19 cellular contexts compared by ENCODE assay signal in the genomic region with DNA sequence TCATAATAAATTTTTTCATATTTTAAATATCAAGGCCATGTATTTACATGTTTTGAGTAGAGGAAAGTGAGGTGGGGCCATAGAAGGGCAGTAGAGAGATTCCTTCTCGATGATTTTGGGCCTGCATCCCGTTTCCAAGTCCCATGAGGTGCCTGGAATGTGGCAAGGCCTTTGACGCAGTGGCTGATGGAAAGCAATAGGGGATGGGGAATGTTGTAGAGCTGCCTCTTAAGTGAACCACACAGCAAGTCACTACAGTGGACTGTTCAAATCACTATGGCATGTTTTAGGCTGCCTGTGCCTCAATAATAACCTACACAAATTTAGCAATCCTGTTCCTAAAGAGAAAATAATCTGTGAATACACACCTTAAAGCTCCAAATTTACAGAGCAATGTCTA.
"Had no signal": no experiment of that assay in that cellular context is flagged by ENCODE, and none has a peak within 500 bp of the region (broad histone marks: within the 10 kb centered on the region; RNA-seq: fewer than 3 reads in every experiment).

No MANE protein-coding gene starts in this region.

- H3K9ac ChIP-seq: SK-N-SH had no signal

- DNase-seq: activated CD4-positive, alpha-beta T cell treated with anti-CD3 and anti-CD28 coated beads, Interleukin-2, amount 50 U/mL, for 1 hour; activated naive CD4-positive, alpha-beta T cell treated with anti-CD3 and anti-CD28 coated beads for 36 hours; activated T-cell treated with anti-CD3 and anti-CD28 coated beads for 4 hours; effector memory CD8-positive, alpha-beta T cell; foreskin melanocyte; natural killer cell; right lobe of liver; SK-N-SH; stimulated activated CD4-positive, alpha-beta T cell treated with anti-CD3 and anti-CD28 coated beads, Interleukin-12 subunit alpha, Interleukin-12 subunit beta, amount 100 ng/mL, for 4 hours; stimulated activated CD8-positive, alpha-beta memory T cell treated with anti-CD3 and anti-CD28 coated beads, Interleukin-4, amount 100 ng/mL, for 48 hours; stimulated activated naive CD8-positive, alpha-beta T cell treated with anti-CD3 and anti-CD28 coated beads, Interleukin-15, Interleukin-2, amounts not matched to agents 100 U/mL and 50 U/mL, for 24 hours; T-helper 2 cell; testis had no signal

- H3K4me1 Mint-ChIP-seq: activated T-helper 17 cell treated with anti-CD3 and anti-CD28 coated beads, Interleukin-2, amount 50 U/mL, for 72 hours; central memory CD8-positive, alpha-beta T cell; natural killer cell had no signal

- H3K36me3 ChIP-seq: heart left ventricle, right lobe of liver had no signal

- H3K27ac ChIP-seq: epithelial cell of prostate, heart left ventricle, right lobe of liver, testis had no signal

- H3K9me3 Mint-ChIP-seq: activated naive CD4-positive, alpha-beta T cell treated with anti-CD3 and anti-CD28 coated beads for 36 hours; activated T-helper 17 cell treated with anti-CD3 and anti-CD28 coated beads, Interleukin-2, amount 50 U/mL, for 72 hours; central memory CD8-positive, alpha-beta T cell; dendritic cell treated with granulocyte-macrophage colony-stimulating factor and Interleukin-4, amounts not matched to agents 40 ng/mL and 50 ng/mL, for 4 days; effector memory CD8-positive, alpha-beta T cell; natural killer cell had no signal

- H3K4me2 ChIP-seq: SK-N-SH had no signal

- H3K27ac Mint-ChIP-seq: activated naive CD4-positive, alpha-beta T cell treated with anti-CD3 and anti-CD28 coated beads for 36 hours; activated T-helper 17 cell treated with anti-CD3 and anti-CD28 coated beads, Interleukin-2, amount 50 U/mL, for 72 hours; dendritic cell treated with granulocyte-macrophage colony-stimulating factor and Interleukin-4, amounts not matched to agents 40 ng/mL and 50 ng/mL, for 4 days; effector memory CD8-positive, alpha-beta T cell; natural killer cell had no signal

- H3K4me3 Mint-ChIP-seq: activated naive CD4-positive, alpha-beta T cell treated with anti-CD3 and anti-CD28 coated beads for 36 hours; activated T-helper 17 cell treated with anti-CD3 and anti-CD28 coated beads, Interleukin-2, amount 50 U/mL, for 72 hours; central memory CD8-positive, alpha-beta T cell; dendritic cell treated with granulocyte-macrophage colony-stimulating factor and Interleukin-4, amounts not matched to agents 40 ng/mL and 50 ng/mL, for 4 days; effector memory CD8-positive, alpha-beta T cell; natural killer cell had no signal

- H3K4me1 ChIP-seq: heart left ventricle, right lobe of liver, testis had no signal

- ATAC-seq: activated T-helper 17 cell treated with anti-CD3 and anti-CD28 coated beads, Interleukin-2, amount 50 U/mL, for 72 hours; effector memory CD8-positive, alpha-beta T cell; natural killer cell; right lobe of liver; stimulated activated naive CD8-positive, alpha-beta T cell treated with anti-CD3 and anti-CD28 coated beads, Interleukin-15, Interleukin-2, amounts not matched to agents 100 U/mL and 50 U/mL, for 24 hours had no signal

- H3K27me3 ChIP-seq: heart left ventricle, right lobe of liver, testis had no signal

- H3K36me3 Mint-ChIP-seq: natural killer cell had no signal

- H3K4me3 ChIP-seq: heart left ventricle, lung, right lobe of liver, testis had no signal

- H3K9me3 ChIP-seq: heart left ventricle, right lobe of liver, SK-N-SH, testis had no signal

- H3K9me2 ChIP-seq: SK-N-SH had no signal

- H3K27me3 Mint-ChIP-seq: dendritic cell treated with granulocyte-macrophage colony-stimulating factor and Interleukin-4, amounts not matched to agents 40 ng/mL and 50 ng/mL, for 4 days had no signal
